Comparison of ENCODE assay signal across 22 cellular contexts in genomic region chr11:66085071-66085470, GRCh38. TPM values are rescaled to one million over a fixed set of nuclear protein-coding genes. Genes with fewer than 3 reads are reported as not detected.
DNase-seq lines count a peak whose midpoint lies in the region; ATAC-seq and TF ChIP-seq lines count a peak whose summit lies in the region.
"Had no signal": no experiment of that assay in that cellular context is flagged by ENCODE, and none has a peak within 500 bp of the region (broad histone marks: within the 10 kb centered on the region; RNA-seq: fewer than 3 reads in every experiment).

No MANE protein-coding gene starts in this region.

- no peaks in the 10 kb centered on the region for H3K27me3 ChIP-seq in CD4-positive, CD25-positive, alpha-beta regulatory T cell (ENCODE audit: control insufficient read depth, insufficient read depth, low read length)
- no peaks in the 10 kb centered on the region for H3K27me3 ChIP-seq in DOHH2 (ENCODE audit: control insufficient read depth, low read length)
- H3K27me3 ChIP-seq: esophagus squamous epithelium had no signal

- no peaks in the 10 kb centered on the region for H3K27me3 Mint-ChIP-seq in CD4-positive, CD25-positive, alpha-beta regulatory T cell
- no peaks in the 10 kb centered on the region for H3K27me3 Mint-ChIP-seq in activated T-helper 17 cell treated with anti-CD3 and anti-CD28 coated beads, Interleukin-2, amount 50 U/mL, for 72 hours
- no peaks in the 10 kb centered on the region for H3K27me3 Mint-ChIP-seq in glutamatergic neuron (ENCODE audit: unreplicated experiment)

- H3K36me3 ChIP-seq in CD4-positive, CD25-positive, alpha-beta regulatory T cell (ENCODE audit: control insufficient read depth, insufficient read depth, low read length): no peaks in the 10 kb centered on the region
- peaks cover 19% of the 10 kb centered on the region for H3K36me3 ChIP-seq in DOHH2 (ENCODE audit: control insufficient read depth, low read length)
- H3K36me3 ChIP-seq: esophagus squamous epithelium had no signal

- no peak for DNase-seq in CD4-positive, CD25-positive, alpha-beta regulatory T cell
- DNase-seq in iris pigment epithelial cell (ENCODE audit: low read depth): peak; percentile 23
- no peak for DNase-seq in epidermal melanocyte (ENCODE audit: insufficient read length, low spot score)
- DNase-seq in NCI-H128 (lab: John Stamatoyannopoulos, UW; ENCODE audit: unreplicated experiment): no peak
- no peak for DNase-seq in glutamatergic neuron
- DNase-seq: Caco-2; central memory CD4-positive, alpha-beta T cell; effector memory CD4-positive, alpha-beta T cell; esophagus squamous epithelium; H9; midbrain; NCI-H187; NCI-H774; SIG-M5 had no signal

- no peaks in the 10 kb centered on the region for H3K9me2 ChIP-seq in DOHH2 (replicated peaks; ENCODE audit: control insufficient read depth, low read length)

- peaks cover 98% of the 10 kb centered on the region for H3K79me2 ChIP-seq in DOHH2 (ENCODE audit: control insufficient read depth, low read length)

- H3F3A ChIP-seq in DOHH2 (ENCODE audit: control insufficient read depth, insufficient read depth): peaks cover 23% of the 10 kb centered on the region

- H3K4me1 Mint-ChIP-seq in CD4-positive, CD25-positive, alpha-beta regulatory T cell: peaks cover 34 to 93% (median 75%) of the 10 kb centered on the region in 4 donors
- H3K4me1 Mint-ChIP-seq in activated T-helper 17 cell treated with anti-CD3 and anti-CD28 coated beads, Interleukin-2, amount 50 U/mL, for 72 hours: peaks cover 56% of the 10 kb centered on the region
- H3K4me1 Mint-ChIP-seq in glutamatergic neuron (ENCODE audit: low read depth, unreplicated experiment): peaks cover 12% of the 10 kb centered on the region
- H3K4me1 Mint-ChIP-seq: H9, WTC11 had no signal

- H3K27ac ChIP-seq in CD4-positive, CD25-positive, alpha-beta regulatory T cell (ENCODE audit: insufficient read depth, low read length, poor library complexity, severe bottlenecking): peak overlapping the region; percentile 86
- peak overlapping the region; percentile 94 for H3K27ac ChIP-seq in DOHH2 (ENCODE audit: low read depth, low read length)
- H3K27ac ChIP-seq: esophagus squamous epithelium, KMS-11 had no signal

- peak overlapping the region in 3 of 4 donors; percentile 48 to 91 (median 78) for H3K4me3 Mint-ChIP-seq in CD4-positive, CD25-positive, alpha-beta regulatory T cell
- no peak overlapping the region for H3K4me3 Mint-ChIP-seq in activated T-helper 17 cell treated with anti-CD3 and anti-CD28 coated beads, Interleukin-2, amount 50 U/mL, for 72 hours
- H3K4me3 Mint-ChIP-seq in glutamatergic neuron (ENCODE audit: unreplicated experiment): no peak overlapping the region
- H3K4me3 Mint-ChIP-seq: H9; T-helper 2 cell treated with Interferon-gamma antibody and Interleukin-4, amounts not matched to agents 5 μg/mL and 100 μg/mL, for 36 hours; WTC11 had no signal

- no peak for ATAC-seq in CD4-positive, CD25-positive, alpha-beta regulatory T cell (ENCODE audit: low read depth in 2 of 2)
- no peak for ATAC-seq in activated T-helper 17 cell treated with anti-CD3 and anti-CD28 coated beads, Interleukin-2, amount 50 U/mL, for 72 hours (replicated peaks)
- ATAC-seq in HG03565 (IDR thresholded peaks at IDR 0.05; ENCODE audit: unreplicated experiment): no peak
- ATAC-seq: WTC11 had no signal

- peak overlapping the region; percentile 90 for H3K4me2 ChIP-seq in DOHH2 (ENCODE audit: low read length)
- H3K4me2 ChIP-seq: KMS-11 had no signal

- TF ChIP-seq CTCF in DOHH2 (IDR thresholded peaks at IDR 0.05; ENCODE audit: low read depth, low read length, poor library complexity, severe bottlenecking): no peak
- TF ChIP-seq CTCF in glutamatergic neuron (IDR thresholded peaks at IDR 0.05; ENCODE audit: partially characterized antibody, unreplicated experiment): no peak

- H4K20me1 ChIP-seq in DOHH2 (ENCODE audit: control insufficient read depth, insufficient read depth, low read depth, low read length): no peaks in the 10 kb centered on the region

- peaks cover 38% of the 10 kb centered on the region for H3K36me3 Mint-ChIP-seq in CD4-positive, CD25-positive, alpha-beta regulatory T cell
- peaks cover 47% of the 10 kb centered on the region for H3K36me3 Mint-ChIP-seq in activated T-helper 17 cell treated with anti-CD3 and anti-CD28 coated beads, Interleukin-2, amount 50 U/mL, for 72 hours (ENCODE audit: low read depth)
- no peaks in the 10 kb centered on the region for H3K36me3 Mint-ChIP-seq in glutamatergic neuron (ENCODE audit: unreplicated experiment)
- H3K36me3 Mint-ChIP-seq: WTC11 had no signal

- peak overlapping the region; percentile 82 to 100 (median 90) for H3K27ac Mint-ChIP-seq in CD4-positive, CD25-positive, alpha-beta regulatory T cell
- H3K27ac Mint-ChIP-seq in activated T-helper 17 cell treated with anti-CD3 and anti-CD28 coated beads, Interleukin-2, amount 50 U/mL, for 72 hours: peak overlapping the region; percentile 85
- H3K27ac Mint-ChIP-seq in glutamatergic neuron (ENCODE audit: unreplicated experiment): no peak overlapping the region
- H3K27ac Mint-ChIP-seq: H9; T-helper 2 cell treated with Interferon-gamma antibody and Interleukin-4, amounts not matched to agents 5 μg/mL and 100 μg/mL, for 36 hours had no signal

- H3K4me1 ChIP-seq in CD4-positive, CD25-positive, alpha-beta regulatory T cell (ENCODE audit: control insufficient read depth, insufficient read depth, low read length, poor library complexity, severe bottlenecking): peaks cover 88% of the 10 kb centered on the region
- H3K4me1 ChIP-seq in DOHH2 (ENCODE audit: control insufficient read depth, low read length): peaks cover 98% of the 10 kb centered on the region

- H3K9me3 ChIP-seq in CD4-positive, CD25-positive, alpha-beta regulatory T cell (ENCODE audit: control insufficient read depth in 2 of 2, low read length in 2 of 2): no peaks in the 10 kb centered on the region
- no peaks in the 10 kb centered on the region for H3K9me3 ChIP-seq in DOHH2 (ENCODE audit: control insufficient read depth, insufficient read depth, low read length)
- H3K9me3 ChIP-seq: Caco-2, esophagus squamous epithelium had no signal

- peak overlapping the region; percentile 49 for H3K4me3 ChIP-seq in CD4-positive, CD25-positive, alpha-beta regulatory T cell (ENCODE audit: low read depth, low read length)
- peak overlapping the region; percentile 53 for H3K4me3 ChIP-seq in DOHH2 (ENCODE audit: low read length)
- H3K4me3 ChIP-seq: esophagus squamous epithelium had no signal

- peaks cover 0 to 1% (median 0%) of the 10 kb centered on the region in 7 donors for H3K9me3 Mint-ChIP-seq in CD4-positive, CD25-positive, alpha-beta regulatory T cell
- no peaks in the 10 kb centered on the region for H3K9me3 Mint-ChIP-seq in activated T-helper 17 cell treated with anti-CD3 and anti-CD28 coated beads, Interleukin-2, amount 50 U/mL, for 72 hours
- H3K9me3 Mint-ChIP-seq in glutamatergic neuron (ENCODE audit: unreplicated experiment): peaks cover 3% of the 10 kb centered on the region
- H3K9me3 Mint-ChIP-seq: H9; T-helper 2 cell treated with Interferon-gamma antibody and Interleukin-4, amounts not matched to agents 5 μg/mL and 100 μg/mL, for 36 hours; WTC11 had no signal

RNA-seq across cellular contexts. Expression of gene PACS1, which starts 15.0 kb away (rescaled TPM):
- 306 TPM for total RNA-seq in CD4-positive, CD25-positive, alpha-beta regulatory T cell
- polyA plus RNA-seq in CD4-positive, CD25-positive, alpha-beta regulatory T cell: 10 to 100 TPM; 43.8 to 57.8 (median 47.1) TPM
- 100 to 1,000 TPM in 1 of 2 donors, 10 to 100 TPM in 1; 84.5 to 105 TPM for total RNA-seq in activated T-helper 17 cell treated with anti-CD3 and anti-CD28 coated beads, Interleukin-2, amount 50 U/mL, for 72 hours
- total RNA-seq in glutamatergic neuron (ENCODE audit: unreplicated experiment): 30.6 TPM

RNA-seq across cellular contexts. Expression of gene SF3B2, which starts 32.9 kb away (rescaled TPM):
- total RNA-seq in CD4-positive, CD25-positive, alpha-beta regulatory T cell: 172 TPM
- 10 to 100 TPM; 67.6 to 79.7 (median 75.2) TPM for polyA plus RNA-seq in CD4-positive, CD25-positive, alpha-beta regulatory T cell
- 100 to 1,000 TPM; 201 to 237 TPM for total RNA-seq in activated T-helper 17 cell treated with anti-CD3 and anti-CD28 coated beads, Interleukin-2, amount 50 U/mL, for 72 hours
- total RNA-seq in glutamatergic neuron (ENCODE audit: unreplicated experiment): 187 TPM

RNA-seq across cellular contexts. Expression of gene GAL3ST3, which starts 36.1 kb away (rescaled TPM):
- total RNA-seq in CD4-positive, CD25-positive, alpha-beta regulatory T cell: not detected
- polyA plus RNA-seq in CD4-positive, CD25-positive, alpha-beta regulatory T cell: not detected
- total RNA-seq in activated T-helper 17 cell treated with anti-CD3 and anti-CD28 coated beads, Interleukin-2, amount 50 U/mL, for 72 hours: under 1 TPM in 1 of 2 donors, not detected in 1; 0.45 TPM
- 2.4 TPM for total RNA-seq in glutamatergic neuron (ENCODE audit: unreplicated experiment)
- total RNA-seq: Caco-2, esophagus squamous epithelium, ureter had no signal

RNA-seq across cellular contexts. Expression of gene CATSPER1, which starts 58.8 kb away (rescaled TPM):
- total RNA-seq in CD4-positive, CD25-positive, alpha-beta regulatory T cell: not detected
- polyA plus RNA-seq in CD4-positive, CD25-positive, alpha-beta regulatory T cell: not detected
- total RNA-seq in activated T-helper 17 cell treated with anti-CD3 and anti-CD28 coated beads, Interleukin-2, amount 50 U/mL, for 72 hours: 1 to 10 TPM in 1 of 2 donors, not detected in 1; 2.1 TPM
- total RNA-seq in glutamatergic neuron (ENCODE audit: unreplicated experiment): not detected
- total RNA-seq: activated CD8-positive, alpha-beta memory T cell treated with anti-CD3 and anti-CD28 coated beads for 36 hours; Caco-2; esophagus squamous epithelium; H9; ureter; WTC11 had no signal

Comparison
In these comparisons a context has a peak if more than half of its experiments do, and no peak if none do; other contexts are left out.
1. H3K4me3 Mint-ChIP-seq: peak in CD4-positive, CD25-positive, alpha-beta regulatory T cell (3 of 4); none in activated T-helper 17 cell treated with anti-CD3 and anti-CD28 coated beads, Interleukin-2, amount 50 U/mL, for 72 hours (single experiment) and glutamatergic neuron (single experiment).